26 cellular contexts compared by ENCODE assay signal in genomic region chrX:2533424-2533823, GRCh38.
"Had no signal": no experiment of that assay in that cellular context is flagged by ENCODE, and none has a peak within 500 bp of the region (broad histone marks: within the 10 kb centered on the region; RNA-seq: fewer than 3 reads in every experiment).

No MANE protein-coding gene starts in this region.

- H3K4me1 Mint-ChIP-seq: activated naive CD8-positive, alpha-beta T cell treated with anti-CD3 and anti-CD28 coated beads for 36 hours; naive B cell; stimulated activated naive B cell treated with anti-CD40 and anti-IgM and Interleukin-4, amounts not matched to agents 10 μg/mL and 1 μg/mL and 100 μg/mL, for 72 hours had no signal

- ATAC-seq: activated T-cell treated with anti-CD3 and anti-CD28 coated beads, Interleukin-2, amount 50 U/mL, for 4 hours; heart left ventricle; left colon; sciatic nerve; stimulated activated naive B cell treated with anti-CD40 and anti-IgM and Interleukin-4, amounts not matched to agents 10 μg/mL and 1 μg/mL and 100 μg/mL, for 72 hours; WTC11 had no signal

- H3K36me3 Mint-ChIP-seq: activated naive CD8-positive, alpha-beta T cell treated with anti-CD3 and anti-CD28 coated beads for 36 hours; naive B cell; stimulated activated naive B cell treated with anti-CD40 and anti-IgM and Interleukin-4, amounts not matched to agents 10 μg/mL and 1 μg/mL and 100 μg/mL, for 72 hours; WTC11 had no signal

- H3K4me1 ChIP-seq: breast epithelium, transverse colon, uterus had no signal

- H3K4me3 ChIP-seq: breast epithelium, coronary artery, esophagus muscularis mucosa, heart left ventricle, transverse colon, uterus had no signal

- H3K27me3 ChIP-seq: breast epithelium, esophagus muscularis mucosa, transverse colon, uterus had no signal

- H3K27ac ChIP-seq: breast epithelium, coronary artery, esophagus muscularis mucosa, heart left ventricle, transverse colon, uterus had no signal

- H3K4me3 Mint-ChIP-seq: activated naive CD8-positive, alpha-beta T cell treated with anti-CD3 and anti-CD28 coated beads for 36 hours; activated T-cell treated with anti-CD3 and anti-CD28 coated beads, Interleukin-2, amount 50 U/mL, for 4 hours; neural crest cell; stimulated activated naive B cell treated with anti-CD40 and anti-IgM and Interleukin-4, amounts not matched to agents 10 μg/mL and 1 μg/mL and 100 μg/mL, for 72 hours; WTC11 had no signal

- H3K9me3 ChIP-seq: breast epithelium, esophagus muscularis mucosa, heart left ventricle, transverse colon, uterus had no signal

- H3K27ac Mint-ChIP-seq: activated naive CD8-positive, alpha-beta T cell treated with anti-CD3 and anti-CD28 coated beads for 36 hours; activated T-helper 2 cell treated with anti-CD3 and anti-CD28 coated beads, Interferon-gamma antibody, Interleukin-2, Interleukin-4, amounts not matched to agents 10 μg/mL and 5 μg/mL and 100 μg/mL, durations not matched to agents 14 hours and 24 hours and 36 hours; stimulated activated naive B cell treated with anti-CD40 and anti-IgM and Interleukin-4, amounts not matched to agents 10 μg/mL and 1 μg/mL and 100 μg/mL, for 72 hours had no signal

- H3K9me3 Mint-ChIP-seq: activated naive CD8-positive, alpha-beta T cell treated with anti-CD3 and anti-CD28 coated beads for 36 hours; activated T-cell treated with anti-CD3 and anti-CD28 coated beads, Interleukin-2, amount 50 U/mL, for 4 hours; activated T-helper 2 cell treated with anti-CD3 and anti-CD28 coated beads, Interferon-gamma antibody, Interleukin-2, Interleukin-4, amounts not matched to agents 10 μg/mL and 5 μg/mL and 100 μg/mL, durations not matched to agents 14 hours and 24 hours and 36 hours had no signal

- DNase-seq: activated CD4-positive, alpha-beta T cell treated with anti-CD3 and anti-CD28 coated beads, Interleukin-2, amount 50 U/mL, for 4 hours; activated CD8-positive, alpha-beta memory T cell treated with anti-CD3 and anti-CD28 coated beads for 24 hours; activated CD8-positive, alpha-beta memory T cell treated with anti-CD3 and anti-CD28 coated beads, Interleukin-2, amount 50 U/mL, for 48 hours; activated naive CD4-positive, alpha-beta T cell treated with Interleukin-2 at 50 U/mL for 16 hours; activated naive CD8-positive, alpha-beta T cell treated with anti-CD3 and anti-CD28 coated beads for 36 hours; activated T-cell treated with anti-CD3 and anti-CD28 coated beads, Interleukin-2, amount 50 U/mL, for 4 hours; cerebellar nuclear complex; heart left ventricle; islet precursor cell; left colon; mesenchymal stem cell; naive B cell; small intestine; stimulated activated CD4-positive, alpha-beta T cell treated with anti-CD3 and anti-CD28 coated beads, Interleukin-2, amount 100 ng/mL, for 48 hours; stimulated activated CD8-positive, alpha-beta memory T cell treated with anti-CD3 and anti-CD28 coated beads, Interleukin-4, amount 100 ng/mL, for 48 hours; stimulated activated naive B cell treated with anti-CD40 and anti-IgM and Interleukin-4, amounts not matched to agents 10 μg/mL and 1 μg/mL and 100 μg/mL, for 72 hours; T-helper 9 cell; transverse colon; uterus had no signal

- H3K36me3 ChIP-seq: breast epithelium, esophagus muscularis mucosa, heart left ventricle, transverse colon, uterus had no signal
